In genomic region chr1:201136696-201137392, GRCh38 we compare ENCODE assay signal across 25 cellular contexts. TPM values are rescaled to one million over a fixed set of nuclear protein-coding genes. Genes with fewer than 3 reads are reported as not detected.
DNase-seq lines count a peak whose midpoint lies in the region; ATAC-seq and TF ChIP-seq lines count a peak whose summit lies in the region.
"Had no signal": no experiment of that assay in that cellular context is flagged by ENCODE, and none has a peak within 500 bp of the region (broad histone marks: within the 10 kb centered on the region; RNA-seq: fewer than 3 reads in every experiment).

No MANE protein-coding gene starts in this region.

- peak overlapping the region; percentile 18 for H3K27ac Mint-ChIP-seq in activated naive CD4-positive, alpha-beta T cell treated with anti-CD3 and anti-CD28 coated beads, Interleukin-2, amount 50 U/mL, for 24 hours
- H3K27ac Mint-ChIP-seq in activated naive CD4-positive, alpha-beta T cell treated with anti-CD3 and anti-CD28 coated beads, Interleukin-2, amount 10 ng/mL, durations not matched to agents 7 days and 5 days, result no peak overlapping the region
- H3K27ac Mint-ChIP-seq: activated naive CD4-positive, alpha-beta T cell treated with anti-CD3 and anti-CD28 coated beads for 36 hours; CD4-positive, CD25-positive, alpha-beta regulatory T cell; dendritic cell treated with granulocyte-macrophage colony-stimulating factor and Interleukin-4, amounts not matched to agents 40 ng/mL and 50 ng/mL, for 4 days; T-helper 1 cell treated with Interleukin-12 subunit alpha and Interleukin-12 subunit beta and Interleukin-4 antibody, amounts not matched to agents 30 μg/mL and 1 μg/mL, for 36 hours had no signal

- H3K36me3 ChIP-seq in osteoblast (ENCODE audit: insufficient read depth, low read length), result peaks cover 26% of the 10 kb centered on the region
- no peaks in the 10 kb centered on the region for H3K36me3 ChIP-seq in uterus

- peak overlapping the region; percentile 43 for H3K27ac ChIP-seq in cingulate gyrus (ENCODE audit: low read depth, low read length)
- H3K27ac ChIP-seq in osteoblast (ENCODE audit: low read depth, low read length), result peak overlapping the region; percentile 65
- H3K27ac ChIP-seq in uterus, result peak overlapping the region; percentile 59 to 75
- H3K27ac ChIP-seq: HL-60, neutrophil, VCaP had no signal

- intact Hi-C loops in uterus (cut with DNase I; ENCODE audit: low total_unique reads), result no loop called here

- CTCF ChIA-PET in activated naive CD4-positive, alpha-beta T cell treated with anti-CD3 and anti-CD28 coated beads, Interleukin-2, amount 10 ng/mL, durations not matched to agents 7 days and 5 days (lab: Charles Lee), result interaction anchor here (1.0 to 1.1 kb wide), 3 partner anchors 18 to 51 kb away, joined by 3 read pairs; no protein-coding TSS in a partner anchor

- H2AFZ ChIP-seq in osteoblast (ENCODE audit: low read length), result no peak overlapping the region

- H3K9me3 ChIP-seq in osteoblast (ENCODE audit: low read depth, low read length) (no peaks in the 10 kb centered on the region), uterus (no peaks in the 10 kb centered on the region)
- H3K9me3 ChIP-seq: neutrophil had no signal

- no peaks in the 10 kb centered on the region for H3K4me1 Mint-ChIP-seq in activated naive CD4-positive, alpha-beta T cell treated with anti-CD3 and anti-CD28 coated beads, Interleukin-2, amount 50 U/mL, for 24 hours
- no peaks in the 10 kb centered on the region for H3K4me1 Mint-ChIP-seq in activated naive CD4-positive, alpha-beta T cell treated with anti-CD3 and anti-CD28 coated beads, Interleukin-2, amount 10 ng/mL, durations not matched to agents 7 days and 5 days
- H3K4me1 Mint-ChIP-seq: CD4-positive, CD25-positive, alpha-beta regulatory T cell had no signal

- TF ChIP-seq CTCF in osteoblast (IDR thresholded peaks at IDR 0.05; ENCODE audit: extremely low read depth, low read depth, low read length) (no peak), uterus (IDR thresholded peaks at IDR 0.05) (no peak)

- H3K4me1 ChIP-seq in osteoblast (ENCODE audit: insufficient read depth, low read length) (peaks cover 20% of the 10 kb centered on the region), uterus (peaks cover 0 to 7% of the 10 kb centered on the region in 2 donors)

- no peaks in the 10 kb centered on the region for H3K79me2 ChIP-seq in osteoblast (ENCODE audit: insufficient read depth, low read length)

- H3K27me3 ChIP-seq in osteoblast (ENCODE audit: insufficient read depth, low read length), result no peaks in the 10 kb centered on the region
- no peaks in the 10 kb centered on the region for H3K27me3 ChIP-seq in uterus
- H3K27me3 ChIP-seq: neutrophil had no signal

- H3K4me3 Mint-ChIP-seq in activated naive CD4-positive, alpha-beta T cell treated with anti-CD3 and anti-CD28 coated beads, Interleukin-2, amount 50 U/mL, for 24 hours, result no peak overlapping the region
- H3K4me3 Mint-ChIP-seq in activated naive CD4-positive, alpha-beta T cell treated with anti-CD3 and anti-CD28 coated beads, Interleukin-2, amount 10 ng/mL, durations not matched to agents 7 days and 5 days, result no peak overlapping the region
- H3K4me3 Mint-ChIP-seq: activated naive CD4-positive, alpha-beta T cell treated with anti-CD3 and anti-CD28 coated beads for 36 hours; CD4-positive, CD25-positive, alpha-beta regulatory T cell; dendritic cell treated with granulocyte-macrophage colony-stimulating factor and Interleukin-4, amounts not matched to agents 40 ng/mL and 50 ng/mL, for 4 days; T-helper 1 cell treated with Interleukin-12 subunit alpha and Interleukin-12 subunit beta and Interleukin-4 antibody, amounts not matched to agents 30 μg/mL and 1 μg/mL, for 36 hours had no signal

- no peaks in the 10 kb centered on the region for H3K27me3 Mint-ChIP-seq in activated naive CD4-positive, alpha-beta T cell treated with anti-CD3 and anti-CD28 coated beads, Interleukin-2, amount 50 U/mL, for 24 hours
- H3K27me3 Mint-ChIP-seq in activated naive CD4-positive, alpha-beta T cell treated with anti-CD3 and anti-CD28 coated beads, Interleukin-2, amount 10 ng/mL, durations not matched to agents 7 days and 5 days, result no peaks in the 10 kb centered on the region
- H3K27me3 Mint-ChIP-seq: CD4-positive, CD25-positive, alpha-beta regulatory T cell; dendritic cell treated with granulocyte-macrophage colony-stimulating factor and Interleukin-4, amounts not matched to agents 40 ng/mL and 50 ng/mL, for 4 days had no signal

- H3K4me3 ChIP-seq in osteoblast (ENCODE audit: insufficient read depth, low read length), result no peak overlapping the region
- H3K4me3 ChIP-seq in uterus, result no peak overlapping the region

- peaks cover 14% of the 10 kb centered on the region for H3K36me3 Mint-ChIP-seq in activated naive CD4-positive, alpha-beta T cell treated with anti-CD3 and anti-CD28 coated beads, Interleukin-2, amount 50 U/mL, for 24 hours
- peaks cover 4% of the 10 kb centered on the region for H3K36me3 Mint-ChIP-seq in activated naive CD4-positive, alpha-beta T cell treated with anti-CD3 and anti-CD28 coated beads, Interleukin-2, amount 10 ng/mL, durations not matched to agents 7 days and 5 days

- peak overlapping the region; percentile 40 for H3K4me2 ChIP-seq in osteoblast (ENCODE audit: insufficient read depth, low read length)

- no peak for DNase-seq in activated naive CD4-positive, alpha-beta T cell treated with anti-CD3 and anti-CD28 coated beads, Interleukin-2, amount 10 ng/mL, durations not matched to agents 7 days and 5 days
- no peak for DNase-seq in osteoblast (ENCODE audit: insufficient read length, low spot score, missing footprints)
- DNase-seq in uterus, result no peak
- DNase-seq in stimulated activated CD8-positive, alpha-beta memory T cell treated with anti-CD3 and anti-CD28 coated beads, Interleukin-4, amount 100 ng/mL, for 48 hours, result no peak
- DNase-seq: activated CD4-positive, alpha-beta T cell treated with anti-CD3 and anti-CD28 coated beads, Interleukin-2, amount 50 U/mL, for 48 hours; activated naive CD4-positive, alpha-beta T cell treated with anti-CD3 and anti-CD28 coated beads for 36 hours; CD4-positive, CD25-positive, alpha-beta regulatory T cell; DMS79; NCI-H1417 treated with DMSO at 0.1 percent for 48 hours; NCI-H69; OCI-M1; retina; SIG-M5; stimulated activated naive CD4-positive, alpha-beta T cell treated with Interleukin-2 at 50 U/mL for 16 hours had no signal

- no peak for TF ChIP-seq POLR2A in uterus (IDR thresholded peaks at IDR 0.05)

- ATAC-seq in GM18907 (IDR thresholded peaks at IDR 0.05; ENCODE audit: unreplicated experiment), result no peak
- no peak for ATAC-seq in HG03135 (IDR thresholded peaks at IDR 0.05; ENCODE audit: unreplicated experiment)

- peaks cover 42% of the 10 kb centered on the region for H4K20me1 ChIP-seq in osteoblast (ENCODE audit: insufficient read depth, low read length)

- no peaks in the 10 kb centered on the region for H3K9me3 Mint-ChIP-seq in activated naive CD4-positive, alpha-beta T cell treated with anti-CD3 and anti-CD28 coated beads, Interleukin-2, amount 50 U/mL, for 24 hours
- no peaks in the 10 kb centered on the region for H3K9me3 Mint-ChIP-seq in activated naive CD4-positive, alpha-beta T cell treated with anti-CD3 and anti-CD28 coated beads, Interleukin-2, amount 10 ng/mL, durations not matched to agents 7 days and 5 days
- H3K9me3 Mint-ChIP-seq: activated naive CD4-positive, alpha-beta T cell treated with anti-CD3 and anti-CD28 coated beads for 36 hours; dendritic cell treated with granulocyte-macrophage colony-stimulating factor and Interleukin-4, amounts not matched to agents 40 ng/mL and 50 ng/mL, for 4 days; T-helper 1 cell treated with Interleukin-12 subunit alpha and Interleukin-12 subunit beta and Interleukin-4 antibody, amounts not matched to agents 30 μg/mL and 1 μg/mL, for 36 hours had no signal

RNA-seq across cellular contexts. Expression of gene ASCL5, which starts 9.9 kb away (rescaled TPM):
- total RNA-seq in osteoblast, result not detected in 2 replicates
- total RNA-seq in uterus, result not detected
- total RNA-seq: activated naive CD4-positive, alpha-beta T cell treated with anti-CD3 and anti-CD28 coated beads for 36 hours; glomerular endothelial cell; M059J had no signal

RNA-seq across cellular contexts. Expression of gene TMEM9, which starts 17.4 kb away (rescaled TPM):
- total RNA-seq in osteoblast (38.9 and 45.6 TPM in 2 replicates), uterus (100 to 1,000 TPM in 3 of 4 donors, 10 to 100 TPM in 1; 73.6 to 163 (median 117) TPM)

RNA-seq across cellular contexts. Expression of gene CACNA1S, which starts 24.6 kb away (rescaled TPM):
- total RNA-seq in osteoblast (not detected in 2 replicates), uterus (under 1 TPM in 1 of 4 donors, not detected in 3; 0.07 TPM)
- total RNA-seq: activated naive CD4-positive, alpha-beta T cell treated with anti-CD3 and anti-CD28 coated beads for 36 hours; CD4-positive, CD25-positive, alpha-beta regulatory T cell; glomerular endothelial cell; M059J had no signal

RNA-seq across cellular contexts. Expression of gene IGFN1, which starts 53.8 kb away (rescaled TPM):
- total RNA-seq in osteoblast (under 0.01 TPM in 2 replicates), uterus (1 to 10 TPM in 2 of 4 donors, under 1 TPM in 1, not detected in 1; 0.51 to 5.4 (median 2.1) TPM)
- total RNA-seq: activated naive CD4-positive, alpha-beta T cell treated with anti-CD3 and anti-CD28 coated beads for 36 hours; CD4-positive, CD25-positive, alpha-beta regulatory T cell; glomerular endothelial cell; M059J had no signal
